ENCODE assay signal across 7 cellular contexts in the genomic region with DNA sequence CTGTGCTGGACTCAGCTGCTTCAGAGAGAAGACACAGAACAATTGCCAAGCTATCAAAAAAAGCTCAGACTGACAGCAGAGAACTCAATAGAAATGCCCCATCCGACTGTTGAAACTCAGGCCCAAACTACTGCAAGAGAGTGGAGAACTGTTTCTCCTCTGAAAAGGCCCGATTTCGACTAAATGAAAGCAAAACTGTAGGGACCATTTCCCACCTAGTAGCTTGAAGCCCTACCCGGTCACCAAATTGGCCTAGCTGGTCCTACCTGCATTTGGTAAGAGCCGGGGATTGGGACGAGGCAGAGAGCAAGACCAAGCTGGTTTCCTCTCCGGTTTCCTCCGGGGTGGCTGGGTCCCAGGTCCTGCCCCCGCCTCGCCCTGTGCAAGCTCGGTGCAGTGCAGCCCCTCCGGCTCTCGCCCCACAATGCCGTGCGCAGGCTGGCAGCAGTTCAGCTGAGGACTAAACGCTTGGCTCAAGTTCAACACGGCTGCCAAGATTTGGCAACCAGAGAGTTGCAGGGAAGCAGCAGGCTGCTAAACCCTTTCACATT.
DNase-seq lines count a peak whose midpoint lies in the region; TF ChIP-seq lines count a peak whose summit lies in the region.

No MANE protein-coding gene starts in this region.

- H3K4me1 ChIP-seq in fibroblast of lung (ENCODE audit: control insufficient read depth, extremely low read depth, insufficient read depth, low read length): no peaks in the 10 kb centered on the region

- no peaks in the 10 kb centered on the region for H4K20me1 ChIP-seq in fibroblast of lung (ENCODE audit: control insufficient read depth, extremely low read depth, insufficient read depth, low read length)

- no peak overlapping the region for H3K4me3 ChIP-seq in fibroblast of lung (replicated peaks in 1 of 4; ENCODE audit: control extremely low read depth in 1 of 4, insufficient read depth in 1 of 4, low read depth in 3 of 4, low read length in 4 of 4)

- H3K4me2 ChIP-seq in fibroblast of lung (ENCODE audit: extremely low read depth, insufficient read depth, low read length): no peak overlapping the region

- H3K27ac Mint-ChIP-seq in type B pancreatic cell: no peak overlapping the region

- H3K27me3 ChIP-seq in fibroblast of lung (ENCODE audit: control insufficient read depth, insufficient read depth, low read length): no peaks in the 10 kb centered on the region

- no peak for TF ChIP-seq CTCF in fibroblast of lung (conservative IDR thresholded peaks at IDR 0.05 in 1 of 2, IDR thresholded peaks at IDR 0.05 in 1 of 2; ENCODE audit: low read depth in 1 of 2, low read length in 2 of 2)
- no peak for TF ChIP-seq CTCF in type B pancreatic cell (conservative IDR thresholded peaks at IDR 0.05)

- peaks cover 28% of the 10 kb centered on the region for H3K4me1 Mint-ChIP-seq in type B pancreatic cell (ENCODE audit: unreplicated experiment)

- H3K79me2 ChIP-seq in fibroblast of lung (ENCODE audit: control insufficient read depth, insufficient read depth, low read length): no peaks in the 10 kb centered on the region

- no peaks in the 10 kb centered on the region for H3K36me3 Mint-ChIP-seq in type B pancreatic cell

- H3K9ac ChIP-seq in fibroblast of lung (ENCODE audit: insufficient read depth, low read length): no peak overlapping the region

- no peak overlapping the region for H3K27ac ChIP-seq in fibroblast of lung (ENCODE audit: insufficient read depth, low read length)

- no peaks in the 10 kb centered on the region for H3K9me3 ChIP-seq in fibroblast of lung (ENCODE audit: control insufficient read depth, insufficient read depth, low read depth, low read length)

- peak; percentile 67 for DNase-seq in NCI-H446 treated with DMSO at 0.1 percent for 48 hours (lab: John Stamatoyannopoulos, UW)
- peak; percentile 54 for DNase-seq in activated T-cell treated with anti-CD3 and anti-CD28 coated beads for 4 hours
- peak; percentile 3 to 45 for DNase-seq in fibroblast of lung (ENCODE audit: low read depth in 2 of 2)
- peak; percentile 51 for DNase-seq in renal cortical epithelial cell (ENCODE audit: low read depth)
- no peak for DNase-seq in type B pancreatic cell (ENCODE audit: extremely low spot score, unreplicated experiment)
- no peak for DNase-seq in SIG-M5 (lab: John Stamatoyannopoulos, UW)
- DNase-seq in glomerular visceral epithelial cell (ENCODE audit: extremely low spot score): no peak

- peak overlapping the region; percentile 51 for H3K4me3 Mint-ChIP-seq in type B pancreatic cell

- H2AFZ ChIP-seq in fibroblast of lung (ENCODE audit: low read length): no peak overlapping the region

- no peaks in the 10 kb centered on the region for H3K9me3 Mint-ChIP-seq in type B pancreatic cell

- peaks cover 14% of the 10 kb centered on the region for H3K27me3 Mint-ChIP-seq in type B pancreatic cell

- H3K36me3 ChIP-seq in fibroblast of lung (ENCODE audit: control insufficient read depth, insufficient read depth, low read length): no peaks in the 10 kb centered on the region

Comparison
In these comparisons a context has a peak if more than half of its experiments do, and no peak if none do; other contexts are left out.
1. DNase-seq: peak in NCI-H446 treated with DMSO at 0.1 percent for 48 hours (single experiment), activated T-cell treated with anti-CD3 and anti-CD28 coated beads for 4 hours (single experiment), fibroblast of lung (2 of 2) and renal cortical epithelial cell (single experiment); none in type B pancreatic cell (single experiment), SIG-M5 (single experiment) and glomerular visceral epithelial cell (single experiment).